In genomic region chr3:64530434-64531049, GRCh38 we compare ENCODE assay signal across 8 cellular contexts.
DNase-seq lines count a peak whose midpoint lies in the region; ATAC-seq and TF ChIP-seq lines count a peak whose summit lies in the region.

No MANE protein-coding gene starts in this region.

- no peak overlapping the region for H3K9ac ChIP-seq in OCI-LY1 (ENCODE audit: low read length)

- H3K4me1 ChIP-seq in HAP-1: no peaks in the 10 kb centered on the region
- H3K4me1 ChIP-seq in OCI-LY1 (ENCODE audit: insufficient read depth, low read length, severe bottlenecking): no peaks in the 10 kb centered on the region
- H3K4me1 ChIP-seq in left lung: peaks cover 0 to 10% of the 10 kb centered on the region in 2 donors
- no peaks in the 10 kb centered on the region for H3K4me1 ChIP-seq in uterus

- peak; percentile 71 for ATAC-seq in left lung
- no peak for ATAC-seq in GM18868 (IDR thresholded peaks at IDR 0.05; ENCODE audit: unreplicated experiment)

- H3K36me3 ChIP-seq in HAP-1 (replicated peaks): no peaks in the 10 kb centered on the region
- no peaks in the 10 kb centered on the region for H3K36me3 ChIP-seq in OCI-LY1 (ENCODE audit: insufficient read depth, low read length)
- peaks cover 0 to 36% of the 10 kb centered on the region in 2 donors for H3K36me3 ChIP-seq in left lung
- H3K36me3 ChIP-seq in uterus: no peaks in the 10 kb centered on the region

- H3K27me3 ChIP-seq in HAP-1 (ENCODE audit: low read depth) (0 out of 2 replicates have a peak, but pooled peaks cover 2% of the 10 kb centered on the region), OCI-LY1 (ENCODE audit: insufficient read depth, low read length) (no peaks in the 10 kb centered on the region), left lung (no peaks in the 10 kb centered on the region), uterus (no peaks in the 10 kb centered on the region)

- TF ChIP-seq CTCF in Calu3 (IDR thresholded peaks at IDR 0.05; ENCODE audit: unreplicated experiment) (peak; percentile 52), OCI-LY1 (IDR thresholded peaks at IDR 0.05; ENCODE audit: low read length) (peak; percentile 38; the same call in 1 of the 2 replicates), chondrocyte (IDR thresholded peaks at IDR 0.05) (peak; percentile 91), left lung (IDR thresholded peaks at IDR 0.05) (peak; percentile 64 to 72), uterus (IDR thresholded peaks at IDR 0.05) (peak; percentile 73 to 78 (median 76))

- no peaks in the 10 kb centered on the region for H4K20me1 ChIP-seq in OCI-LY1 (ENCODE audit: insufficient read depth, low read length)

- DNase-seq in Calu3 (peak; percentile 58), HAP-1 (ENCODE audit: low spot score in 2 of 2) (peak; percentile 39 to 80), chondrocyte (ENCODE audit: low spot score) (no peak), left lung (no peak), uterus (peak; percentile 74 to 78), NCI-H128 (lab: John Stamatoyannopoulos, UW; ENCODE audit: unreplicated experiment) (no peak)

- no peak for TF ChIP-seq POLR2A in uterus (IDR thresholded peaks at IDR 0.05)

- H3K27ac Mint-ChIP-seq in Calu3 (ENCODE audit: unreplicated experiment) (no peak overlapping the region), chondrocyte (ENCODE audit: unreplicated experiment) (no peak overlapping the region)

- H3K79me2 ChIP-seq in OCI-LY1 (ENCODE audit: insufficient read depth, low read length): no peaks in the 10 kb centered on the region

- H3K9me3 Mint-ChIP-seq in Calu3 (ENCODE audit: low read depth, unreplicated experiment) (no peaks in the 10 kb centered on the region), chondrocyte (ENCODE audit: low read depth) (no peaks in the 10 kb centered on the region)

- H3K4me2 ChIP-seq in OCI-LY1 (ENCODE audit: low read length): no peak overlapping the region

- H3K9me2 ChIP-seq in OCI-LY1 (ENCODE audit: low read depth, low read length): no peaks in the 10 kb centered on the region

- intact Hi-C loops in Calu3 (cut with micrococcal nuclease; ENCODE audit: unreplicated experiment) (loop anchor here (5.0 to 10.0 kb wide), 4 partner anchors 134 to 907 kb away; partner anchors contain the start of gene ADAMTS9), left lung (cut with DNase I) (loop anchor here in 1 of 2 donors (10.0 kb wide), 1 partner anchor 714 kb away; no protein-coding TSS in a partner anchor), uterus (cut with DNase I; ENCODE audit: low total_unique reads) (no loop called here)

- CTCF ChIA-PET in Calu3 (lab: Charles Lee): interaction anchor here (0.6 kb wide), 2 partner anchors 166 to 1079 kb away, joined by 3 read pairs; no protein-coding TSS in a partner anchor

- H3K4me3 Mint-ChIP-seq in Calu3 (ENCODE audit: low read depth, unreplicated experiment) (no peak overlapping the region), chondrocyte (ENCODE audit: unreplicated experiment) (no peak overlapping the region)

- H3K4me1 Mint-ChIP-seq in Calu3 (ENCODE audit: low read depth, unreplicated experiment) (no peaks in the 10 kb centered on the region), chondrocyte (ENCODE audit: low read depth) (peaks cover 7% of the 10 kb centered on the region)

- peaks cover 14% of the 10 kb centered on the region for H3K36me3 Mint-ChIP-seq in Calu3 (ENCODE audit: insufficient read depth, unreplicated experiment)
- H3K36me3 Mint-ChIP-seq in chondrocyte (ENCODE audit: low read depth): no peaks in the 10 kb centered on the region

- H3K27me3 Mint-ChIP-seq in Calu3 (ENCODE audit: unreplicated experiment) (no peaks in the 10 kb centered on the region), chondrocyte (ENCODE audit: low read depth) (peaks cover 6% of the 10 kb centered on the region)

- no peak overlapping the region for H3K4me3 ChIP-seq in HAP-1
- no peak overlapping the region for H3K4me3 ChIP-seq in OCI-LY1 (ENCODE audit: low read depth, low read length, poor library complexity, severe bottlenecking)
- H3K4me3 ChIP-seq in left lung: no peak overlapping the region
- no peak overlapping the region for H3K4me3 ChIP-seq in uterus

- no peaks in the 10 kb centered on the region for H3F3A ChIP-seq in OCI-LY1 (ENCODE audit: insufficient read depth, low read length)

- in situ Hi-C loops in HAP-1 (cut with MboI; ENCODE audit: low sequenced_read_pairs): loop anchor here (5.0 to 25.0 kb wide), 4 partner anchors 632 to 1207 kb away; no protein-coding TSS in a partner anchor

- no peaks in the 10 kb centered on the region for H3K9me3 ChIP-seq in HAP-1
- no peaks in the 10 kb centered on the region for H3K9me3 ChIP-seq in OCI-LY1 (ENCODE audit: low read length)
- H3K9me3 ChIP-seq in left lung: no peaks in the 10 kb centered on the region
- no peaks in the 10 kb centered on the region for H3K9me3 ChIP-seq in uterus

- H2AFZ ChIP-seq in OCI-LY1 (ENCODE audit: low read length): no peak overlapping the region

- BruUV-seq in Calu3 (replicated peaks; lab: Mats Ljungman, UMichigan): no TSS peak

- H3K27ac ChIP-seq in OCI-LY1 (ENCODE audit: low read depth, low read length, poor library complexity, severe bottlenecking): no peak overlapping the region
- H3K27ac ChIP-seq in left lung: no peak overlapping the region
- no peak overlapping the region for H3K27ac ChIP-seq in uterus

Comparison
In these comparisons a context has a peak if more than half of its experiments do, and no peak if none do; other contexts are left out.
1. DNase-seq: peak in Calu3 (single experiment), HAP-1 (2 of 2) and uterus (2 of 2); none in chondrocyte (single experiment), left lung (0 of 2) and NCI-H128 (single experiment).
2. CTCF ChIP-seq: peak in every context shown above with its lines; median percentile 91 in chondrocyte; 76 in uterus; 68 in left lung; 52 in Calu3; 38 in OCI-LY1.